ENCODE assay signal across 16 cellular contexts in the genomic region with DNA sequence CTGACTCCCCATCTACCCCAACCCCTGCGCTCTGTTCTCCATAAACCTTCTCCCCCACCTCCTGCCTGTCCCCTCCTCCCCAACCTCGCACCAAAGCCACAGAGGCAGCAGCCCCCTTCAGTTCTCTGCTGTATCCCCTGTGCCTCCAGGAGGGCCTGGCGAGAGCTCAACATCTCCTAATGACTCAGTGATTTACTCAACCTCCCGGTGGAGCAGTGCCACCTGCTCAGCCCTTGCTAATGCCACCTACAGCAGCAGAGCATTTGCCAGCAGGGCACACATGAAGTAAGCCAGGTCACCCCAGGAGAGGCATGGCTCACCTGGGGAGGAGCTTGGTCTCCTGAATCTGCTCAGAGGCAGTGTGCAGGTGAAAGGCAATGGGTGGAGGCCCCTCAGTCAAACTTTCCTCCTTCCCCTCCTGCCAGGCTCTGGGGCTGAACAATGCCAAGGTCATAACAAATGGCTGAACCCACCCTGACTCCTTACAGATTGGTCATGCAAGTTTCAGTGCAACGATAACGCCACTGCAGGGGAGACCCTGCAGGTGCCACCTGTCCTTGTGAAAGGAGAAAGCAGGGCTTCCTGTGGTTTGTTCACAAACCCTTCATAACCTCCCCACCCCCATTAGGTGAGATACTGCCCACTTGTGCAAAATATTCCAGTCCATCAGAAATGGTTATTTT. TPM values are rescaled to one million over a fixed set of nuclear protein-coding genes. Genes with fewer than 3 reads are reported as not detected.
DNase-seq lines count a peak whose midpoint lies in the region; ATAC-seq, FAIRE-seq and TF ChIP-seq lines count a peak whose summit lies in the region.
"Had no signal": no experiment of that assay in that cellular context is flagged by ENCODE, and none has a peak within 500 bp of the region (broad histone marks: within the 10 kb centered on the region; RNA-seq: fewer than 3 reads in every experiment).

No MANE protein-coding gene starts in this region.

- peaks cover 0 to 11% (median 2%) of the 10 kb centered on the region in 3 donors for H3K27me3 Mint-ChIP-seq in immature natural killer cell (ENCODE audit: low read depth in 3 of 3)
- H3K27me3 Mint-ChIP-seq in activated CD8-positive, alpha-beta T cell treated with anti-CD3 and anti-CD28 coated beads, Interleukin-2, amount 10 ng/mL, durations not matched to agents 7 days and 5 days (ENCODE audit: low read depth): peaks cover 20% of the 10 kb centered on the region

- TF ChIP-seq RAD21 in A549 (conservative IDR thresholded peaks at IDR 0.05 in 1 of 2, IDR thresholded peaks at IDR 0.05 in 1 of 2): no peak

- no peak overlapping the region for H3K4me3 ChIP-seq in A549

- peak overlapping the region; percentile 72 for H3K4me2 ChIP-seq in A549

- peaks cover 28% of the 10 kb centered on the region for H3K4me1 ChIP-seq in A549

- no peak for TF ChIP-seq POLR2A in A549 (IDR thresholded peaks at IDR 0.05; ENCODE audit: low read length)

- peak overlapping the region in 1 of 6 donors; percentile 53 for H3K27ac Mint-ChIP-seq in immature natural killer cell
- H3K27ac Mint-ChIP-seq in activated CD8-positive, alpha-beta T cell treated with anti-CD3 and anti-CD28 coated beads, Interleukin-2, amount 10 ng/mL, durations not matched to agents 7 days and 5 days: no peak overlapping the region
- H3K27ac Mint-ChIP-seq: activated CD8-positive, alpha-beta T cell treated with anti-CD3 and anti-CD28 coated beads for 36 hours; progenitor cell of endocrine pancreas had no signal

- peak; percentile 30 to 35; a peak in 5 of 6 replicates for ATAC-seq in A549
- ATAC-seq in GM19351 (IDR thresholded peaks at IDR 0.05; ENCODE audit: unreplicated experiment): no peak
- no peak for ATAC-seq in activated CD8-positive, alpha-beta T cell treated with anti-CD3 and anti-CD28 coated beads, Interleukin-2, amount 10 ng/mL, durations not matched to agents 7 days and 5 days
- ATAC-seq: left ventricle myocardium superior had no signal

- no peak for FAIRE-seq in A549 (lab: Jason Lieb, UNC)

- WGBS in A549 (ENCODE audit: missing lambda C conversion rate): 62% methylated on average over 6 of the region's 6 CpGs

- peaks cover 19 to 30% of the 10 kb centered on the region in 2 donors for H3K4me1 Mint-ChIP-seq in immature natural killer cell
- peaks cover 17% of the 10 kb centered on the region for H3K4me1 Mint-ChIP-seq in activated CD8-positive, alpha-beta T cell treated with anti-CD3 and anti-CD28 coated beads, Interleukin-2, amount 10 ng/mL, durations not matched to agents 7 days and 5 days (ENCODE audit: low read depth)

- CTCF ChIA-PET in A549 (lab: Yijun Ruan, JAX): interaction anchor here (0.5 kb wide), 1 partner anchor 22 kb away, joined by 6 read pairs; no protein-coding TSS in a partner anchor
- CTCF ChIA-PET in activated CD8-positive, alpha-beta T cell treated with anti-CD3 and anti-CD28 coated beads, Interleukin-2, amount 10 ng/mL, durations not matched to agents 7 days and 5 days (lab: Charles Lee): interaction anchor here (1.6 kb wide), 1 partner anchor 47 kb away, joined by 8 read pairs; no protein-coding TSS in a partner anchor

- POLR2A ChIA-PET in A549 (lab: Yijun Ruan, JAX): interaction anchor here (0.7 kb wide), 1 partner anchor 90 kb away, joined by 3 read pairs; a partner anchor contains a TSS
- POLR2A ChIA-PET in activated CD8-positive, alpha-beta T cell treated with anti-CD3 and anti-CD28 coated beads, Interleukin-2, amount 10 ng/mL, durations not matched to agents 7 days and 5 days (lab: Charles Lee): no interaction called here

- H3K9me3 ChIP-seq in A549: no peaks in the 10 kb centered on the region
- H3K9me3 ChIP-seq: Caco-2 had no signal

- peaks cover 0 to 3% (median 0%) of the 10 kb centered on the region in 3 donors for H3K36me3 Mint-ChIP-seq in immature natural killer cell
- no peaks in the 10 kb centered on the region for H3K36me3 Mint-ChIP-seq in activated CD8-positive, alpha-beta T cell treated with anti-CD3 and anti-CD28 coated beads, Interleukin-2, amount 10 ng/mL, durations not matched to agents 7 days and 5 days (ENCODE audit: low read depth)

- in situ Hi-C loops in Caki2 (cut with HindIII; ENCODE audit: low pct_unique_long_range_greater_than_20kb, low sequenced_read_pairs) (no loop called here), GM13976 (cut with MboI; ENCODE audit: low sequenced_read_pairs, unreplicated experiment) (no loop called here)

- TF ChIP-seq CTCF in A549 (IDR thresholded peaks at IDR 0.05): no peak
- no peak for TF ChIP-seq CTCF in GM13976 (IDR thresholded peaks at IDR 0.05; ENCODE audit: borderline replicate concordance, control extremely low read depth, extremely low read depth, insufficient read depth, missing control alignments)

- H3K27ac ChIP-seq in A549: peak overlapping the region in 1 of 2 experiments; percentile 63; a peak in 1 of 6 replicates

- TF ChIP-seq EP300 in A549 (IDR thresholded peaks at IDR 0.05): no peak

- H3K4me3 Mint-ChIP-seq in immature natural killer cell: peak overlapping the region; percentile 20 to 48 (median 38)
- no peak overlapping the region for H3K4me3 Mint-ChIP-seq in activated CD8-positive, alpha-beta T cell treated with anti-CD3 and anti-CD28 coated beads, Interleukin-2, amount 10 ng/mL, durations not matched to agents 7 days and 5 days
- H3K4me3 Mint-ChIP-seq: activated CD8-positive, alpha-beta T cell treated with anti-CD3 and anti-CD28 coated beads for 36 hours had no signal

- H3K9me3 Mint-ChIP-seq in immature natural killer cell: no peaks in the 10 kb centered on the region
- no peaks in the 10 kb centered on the region for H3K9me3 Mint-ChIP-seq in activated CD8-positive, alpha-beta T cell treated with anti-CD3 and anti-CD28 coated beads, Interleukin-2, amount 10 ng/mL, durations not matched to agents 7 days and 5 days (ENCODE audit: insufficient read depth)
- H3K9me3 Mint-ChIP-seq: activated CD8-positive, alpha-beta T cell treated with anti-CD3 and anti-CD28 coated beads for 36 hours had no signal

- DNase-seq in A549 (ENCODE audit: low read depth in 1 of 2, low spot score in 1 of 2): no peak
- DNase-seq in Caki2 (ENCODE audit: low read depth): peak; percentile 30
- DNase-seq in NCI-H774 (lab: John Stamatoyannopoulos, UW): peak; percentile 63
- no peak for DNase-seq in immature natural killer cell
- no peak for DNase-seq in activated CD8-positive, alpha-beta T cell treated with anti-CD3 and anti-CD28 coated beads, Interleukin-2, amount 10 ng/mL, durations not matched to agents 7 days and 5 days
- no peak for DNase-seq in NOMO-1 treated with dmso at 0.1 percent for 144 hours (lab: John Stamatoyannopoulos, UW; ENCODE audit: unreplicated experiment)
- no peak for DNase-seq in GM13976 (ENCODE audit: low spot score)
- DNase-seq: activated CD8-positive, alpha-beta T cell treated with anti-CD3 and anti-CD28 coated beads for 36 hours; amygdala; Caco-2; Karpas-422; left ventricle myocardium superior; NCI-H510A treated with DMSO at 0.1 percent for 48 hours; stimulated activated CD4-positive, alpha-beta T cell treated with anti-CD3 and anti-CD28 coated beads, Interleukin-2, amount 100 ng/mL, for 48 hours had no signal

TF ChIP-seq in A549, 52 proteins besides CTCF, POLR2A, EP300 and RAD21 (continues in another document):
- TF ChIP-seq, protein P1, sequence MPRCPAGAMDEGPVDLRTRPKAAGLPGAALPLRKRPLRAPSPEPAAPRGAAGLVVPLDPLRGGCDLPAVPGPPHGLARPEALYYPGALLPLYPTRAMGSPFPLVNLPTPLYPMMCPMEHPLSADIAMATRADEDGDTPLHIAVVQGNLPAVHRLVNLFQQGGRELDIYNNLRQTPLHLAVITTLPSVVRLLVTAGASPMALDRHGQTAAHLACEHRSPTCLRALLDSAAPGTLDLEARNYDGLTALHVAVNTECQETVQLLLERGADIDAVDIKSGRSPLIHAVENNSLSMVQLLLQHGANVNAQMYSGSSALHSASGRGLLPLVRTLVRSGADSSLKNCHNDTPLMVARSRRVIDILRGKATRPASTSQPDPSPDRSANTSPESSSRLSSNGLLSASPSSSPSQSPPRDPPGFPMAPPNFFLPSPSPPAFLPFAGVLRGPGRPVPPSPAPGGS (IDR thresholded peaks at IDR 0.05): no peak
- TF ChIP-seq SMC3 (IDR thresholded peaks at IDR 0.05) (no peak), NPAS2 (CRISPR knock-in tag; IDR thresholded peaks at IDR 0.05; ENCODE audit: borderline replicate concordance) (no peak), TFCP2L1 (CRISPR knock-in tag; IDR thresholded peaks at IDR 0.05) (no peak), NR3C1 (IDR thresholded peaks at IDR 0.05) (no peak), ZSCAN20 (CRISPR knock-in tag; IDR thresholded peaks at IDR 0.05) (no peak)
- TF ChIP-seq, protein P2, sequence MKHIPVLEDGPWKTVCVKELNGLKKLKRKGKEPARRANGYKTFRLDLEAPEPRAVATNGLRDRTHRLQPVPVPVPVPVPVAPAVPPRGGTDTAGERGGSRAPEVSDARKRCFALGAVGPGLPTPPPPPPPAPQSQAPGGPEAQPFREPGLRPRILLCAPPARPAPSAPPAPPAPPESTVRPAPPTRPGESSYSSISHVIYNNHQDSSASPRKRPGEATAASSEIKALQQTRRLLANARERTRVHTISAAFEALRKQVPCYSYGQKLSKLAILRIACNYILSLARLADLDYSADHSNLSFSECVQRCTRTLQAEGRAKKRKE (CRISPR knock-in tag; IDR thresholded peaks at IDR 0.05; ENCODE audit: low read depth): no peak

RNA-seq across cellular contexts. Expression of a gene that starts 19.8 kb away (rescaled TPM):
- polyA plus RNA-seq in A549 (2011; rRNA removed) (not detected in 2 replicates), A549 (2017; fragmentation: RNase III; extraction: RNeasy Plus Mini Kit Qiagen cat#74134 plus additional on column Dnase treatment) (not detected in 3 replicates), immature natural killer cell (under 1 TPM in 1 of 3 donors, not detected in 2; 0.11 TPM)
- polyA plus RNA-seq in A549 (2012; cell fraction: cytosol; rRNA removed): not detected in 2 replicates
- not detected in 2 replicates for polyA plus RNA-seq in A549 (2012; cell fraction: nucleus; rRNA removed)
- polyA minus RNA-seq in A549 (2011; rRNA and poly(A)+ RNA removed): not detected in 2 replicates
- total RNA-seq in Caki2 (2014; rRNA removed; shearing (Covaris generic); ENCODE audit: low replicate concordance): 0.07 TPM in 1 of 2 replicates, not detected in the other
- total RNA-seq in activated CD8-positive, alpha-beta T cell treated with anti-CD3 and anti-CD28 coated beads, Interleukin-2, amount 10 ng/mL, durations not matched to agents 7 days and 5 days: not detected
- total RNA-seq: activated CD8-positive, alpha-beta T cell treated with anti-CD3 and anti-CD28 coated beads for 36 hours; Caco-2; left ventricle myocardium superior; progenitor cell of endocrine pancreas had no signal

Comparison
In these comparisons a context has a peak if more than half of its experiments do, and no peak if none do; other contexts are left out.
1. ATAC-seq: peak in A549 (2 of 2); none in GM19351 (single experiment) and activated CD8-positive, alpha-beta T cell treated with anti-CD3 and anti-CD28 coated beads, Interleukin-2, amount 10 ng/mL, durations not matched to agents 7 days and 5 days (single experiment).
2. DNase-seq: peak in Caki2 (single experiment) and NCI-H774 (single experiment); none in A549 (0 of 2), immature natural killer cell (0 of 3), activated CD8-positive, alpha-beta T cell treated with anti-CD3 and anti-CD28 coated beads, Interleukin-2, amount 10 ng/mL, durations not matched to agents 7 days and 5 days (single experiment), NOMO-1 treated with dmso at 0.1 percent for 144 hours (single experiment) and GM13976 (single experiment).